ENCODE assay signal across 1 cellular context in genomic region chr17:82019905-82020873, GRCh38.
TF ChIP-seq lines count a peak whose summit lies in the region.

No MANE protein-coding gene starts in this region.

TF ChIP-seq in HepG2, 621 proteins besides CTCF, POLR2A, EP300 and RAD21 (continued from another document and continues in another):
- 0 out of 2 replicates have a peak, but pooled peaks have one; percentile 29 for TF ChIP-seq ZNF792 (CRISPR knock-in tag; IDR thresholded peaks at IDR 0.05)
- peak; percentile 43; the same call in 1 of the 2 replicates for TF ChIP-seq ARID2 (CRISPR knock-in tag; IDR thresholded peaks at IDR 0.05; ENCODE audit: borderline replicate concordance)
- no peak; the same call in 1 of the 2 replicates for TF ChIP-seq NR2F2 (IDR thresholded peaks at IDR 0.05; ENCODE audit: borderline replicate concordance, low read depth)
- TF ChIP-seq ZNF782 (CRISPR knock-in tag; IDR thresholded peaks at IDR 0.05; ENCODE audit: borderline replicate concordance) = no peak
- TF ChIP-seq ZBTB4 (CRISPR knock-in tag; IDR thresholded peaks at IDR 0.05; ENCODE audit: borderline replicate concordance) = peak; percentile 36
- TF ChIP-seq CBFB (CRISPR knock-in tag; IDR thresholded peaks at IDR 0.05) = 0 out of 2 replicates have a peak, but pooled peaks have one; percentile 17
- TF ChIP-seq PAF1 (CRISPR knock-in tag; IDR thresholded peaks at IDR 0.05) = peak; percentile 46; the same call in 1 of the 2 replicates
- no peak; the same call in 1 of the 2 replicates for TF ChIP-seq TFDP1 (CRISPR knock-in tag; IDR thresholded peaks at IDR 0.05; ENCODE audit: borderline replicate concordance)
- peak; percentile 84; the same call in 1 of the 2 replicates for TF ChIP-seq ZNF326 (CRISPR knock-in tag; IDR thresholded peaks at IDR 0.05; ENCODE audit: borderline replicate concordance)
- no peak for TF ChIP-seq NCOA1 (CRISPR knock-in tag; IDR thresholded peaks at IDR 0.05)
- peak; percentile 38; the same call in 1 of the 2 replicates for TF ChIP-seq IKZF5 (CRISPR knock-in tag; IDR thresholded peaks at IDR 0.05)
- TF ChIP-seq HDAC1 (CRISPR knock-in tag; IDR thresholded peaks at IDR 0.05) = peak; percentile 57
- no peak for TF ChIP-seq ARNT (IDR thresholded peaks at IDR 0.05)
- no peak for TF ChIP-seq ZNF337 (CRISPR knock-in tag; IDR thresholded peaks at IDR 0.05; ENCODE audit: borderline replicate concordance, low read depth)
- TF ChIP-seq MED13 (CRISPR knock-in tag; IDR thresholded peaks at IDR 0.05) = 0 out of 2 replicates have a peak, but pooled peaks have one; percentile 28
- TF ChIP-seq GPN1 (CRISPR knock-in tag; IDR thresholded peaks at IDR 0.05; ENCODE audit: borderline replicate concordance) = no peak
- TF ChIP-seq ZFP37 (CRISPR knock-in tag; IDR thresholded peaks at IDR 0.05; ENCODE audit: borderline replicate concordance) = 0 out of 2 replicates have a peak, but pooled peaks have one; percentile 23
- TF ChIP-seq ZNF264 (CRISPR knock-in tag; IDR thresholded peaks at IDR 0.05) = 0 out of 2 replicates have a peak, but pooled peaks have one; percentile 56
- 0 out of 2 replicates have a peak, but pooled peaks have one; percentile 7 for TF ChIP-seq ZNF703 (CRISPR knock-in tag; IDR thresholded peaks at IDR 0.05; ENCODE audit: borderline replicate concordance)
- TF ChIP-seq CBX5 (CRISPR knock-in tag; IDR thresholded peaks at IDR 0.05; ENCODE audit: borderline replicate concordance) = peak; percentile 39; the same call in 1 of the 2 replicates
- no peak for TF ChIP-seq PPARG (CRISPR knock-in tag; conservative IDR thresholded peaks at IDR 0.05)
- TF ChIP-seq PAWR (CRISPR knock-in tag; IDR thresholded peaks at IDR 0.05; ENCODE audit: borderline replicate concordance) = no peak
- peak; percentile 93; the same call in 1 of the 2 replicates for TF ChIP-seq ZBTB33 (CRISPR knock-in tag; IDR thresholded peaks at IDR 0.05)
- TF ChIP-seq REL (CRISPR knock-in tag; conservative IDR thresholded peaks at IDR 0.05) = 0 out of 2 replicates have a peak, but pooled peaks have one; percentile 25
- TF ChIP-seq SRSF1 (optimal IDR thresholded peaks at IDR 0.05; ENCODE audit: low read depth, low read length) = peak; percentile 61
- 0 out of 2 replicates have a peak, but pooled peaks have one; percentile 30 for TF ChIP-seq REXO4 (CRISPR knock-in tag; IDR thresholded peaks at IDR 0.05; ENCODE audit: borderline replicate concordance)
- no peak for TF ChIP-seq ZNF251 (CRISPR knock-in tag; IDR thresholded peaks at IDR 0.05)
- no peak for TF ChIP-seq MAFG (CRISPR knock-in tag; IDR thresholded peaks at IDR 0.05)
- TF ChIP-seq RARG (CRISPR knock-in tag; IDR thresholded peaks at IDR 0.05; ENCODE audit: low read depth) = no peak
- 0 out of 2 replicates have a peak, but pooled peaks have one; percentile 10 for TF ChIP-seq ELF1 (CRISPR knock-in tag; IDR thresholded peaks at IDR 0.05)
- TF ChIP-seq MAFF (IDR thresholded peaks at IDR 0.05; ENCODE audit: low read depth, low read length) = no peak
- 0 out of 2 replicates have a peak, but pooled peaks have one; percentile 59 for TF ChIP-seq NFAT5 (CRISPR knock-in tag; IDR thresholded peaks at IDR 0.05)
- 0 out of 2 replicates have a peak, but pooled peaks have one; percentile 12 for TF ChIP-seq ZBTB2 (CRISPR knock-in tag; IDR thresholded peaks at IDR 0.05; ENCODE audit: low read depth)
- TF ChIP-seq HES4 (CRISPR knock-in tag; IDR thresholded peaks at IDR 0.05; ENCODE audit: borderline replicate concordance) = no peak
- peak; percentile 21; the same call in 1 of the 2 replicates for TF ChIP-seq NRL (CRISPR knock-in tag; IDR thresholded peaks at IDR 0.05; ENCODE audit: borderline replicate concordance)
- no peak for TF ChIP-seq KDM6A (CRISPR knock-in tag; IDR thresholded peaks at IDR 0.05; ENCODE audit: low read depth)
- no peak for TF ChIP-seq ZNF414 (CRISPR knock-in tag; IDR thresholded peaks at IDR 0.05)
- 0 out of 2 replicates have a peak, but pooled peaks have one; percentile 20 for TF ChIP-seq ZNF768 (CRISPR knock-in tag; IDR thresholded peaks at IDR 0.05)
- TF ChIP-seq HIC2 (CRISPR knock-in tag; IDR thresholded peaks at IDR 0.05; ENCODE audit: low read depth) = peak; percentile 90
- TF ChIP-seq DMTF1 (CRISPR knock-in tag; IDR thresholded peaks at IDR 0.05) = no peak
- peak; percentile 49; the same call in 1 of the 2 replicates for TF ChIP-seq MEF2D (CRISPR knock-in tag; IDR thresholded peaks at IDR 0.05)
- peak; percentile 90 for TF ChIP-seq KDM2A (CRISPR knock-in tag; IDR thresholded peaks at IDR 0.05; ENCODE audit: borderline replicate concordance, low read depth)
